ENCODE assay signal across 17 cellular contexts in the genomic region with DNA sequence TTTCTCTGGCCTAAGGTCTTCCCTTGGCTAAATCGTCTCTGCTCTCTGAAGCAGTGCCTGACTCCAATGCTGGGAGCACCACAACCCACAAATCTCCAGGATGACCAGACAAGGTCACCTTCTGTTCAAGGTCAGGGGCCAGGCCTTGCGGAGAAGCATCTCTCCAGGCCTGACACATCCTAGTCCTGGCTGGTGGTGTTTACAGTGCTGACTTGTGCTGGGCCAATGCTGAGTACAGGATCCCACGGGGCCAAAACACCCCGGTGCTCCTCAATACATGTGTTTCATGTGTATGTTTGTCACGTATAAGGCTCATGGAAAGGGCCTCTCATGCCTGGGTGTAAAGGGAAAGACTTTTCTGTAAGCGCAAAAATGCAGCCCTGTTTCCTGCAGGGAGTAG.
"Had no signal": no experiment of that assay in that cellular context is flagged by ENCODE, and none has a peak within 500 bp of the region (broad histone marks: within the 10 kb centered on the region; RNA-seq: fewer than 3 reads in every experiment).

No MANE protein-coding gene starts in this region.

- H3K4me1 Mint-ChIP-seq: central memory CD8-positive, alpha-beta T cell; immature natural killer cell; mesothelial cell of epicardium; natural killer cell; stimulated activated memory B cell treated with anti-CD40 and anti-IgM and Interleukin-4, amounts not matched to agents 10 μg/mL and 1 μg/mL and 100 μg/mL, for 72 hours had no signal

- H3K36me3 Mint-ChIP-seq: immature natural killer cell; mesothelial cell of epicardium; natural killer cell; neural progenitor cell; stimulated activated memory B cell treated with anti-CD40 and anti-IgM and Interleukin-4, amounts not matched to agents 10 μg/mL and 1 μg/mL and 100 μg/mL, for 72 hours had no signal

- DNase-seq: effector memory CD4-positive, alpha-beta T cell; gastrocnemius medialis; heart right ventricle; immature natural killer cell; kidney; left colon; natural killer cell; psoas muscle; retina; stimulated activated CD4-positive, alpha-beta T cell treated with anti-CD3 and anti-CD28 coated beads, Interleukin-4, amount 100 ng/mL, for 1 hour; testis had no signal

- H3K4me3 Mint-ChIP-seq: central memory CD8-positive, alpha-beta T cell; immature natural killer cell; mesothelial cell of epicardium; natural killer cell; neural progenitor cell; stimulated activated memory B cell treated with anti-CD40 and anti-IgM and Interleukin-4, amounts not matched to agents 10 μg/mL and 1 μg/mL and 100 μg/mL, for 72 hours; stimulated activated naive CD8-positive, alpha-beta T cell treated with anti-CD3 and anti-CD28 coated beads, Interleukin-15, Interleukin-2, amounts not matched to agents 100 ng/mL and 50 ng/mL, for 24 hours had no signal

- H3K27me3 Mint-ChIP-seq: stimulated activated memory B cell treated with anti-CD40 and anti-IgM and Interleukin-4, amounts not matched to agents 10 μg/mL and 1 μg/mL and 100 μg/mL, for 72 hours; stimulated activated naive CD8-positive, alpha-beta T cell treated with anti-CD3 and anti-CD28 coated beads, Interleukin-15, Interleukin-2, amounts not matched to agents 100 ng/mL and 50 ng/mL, for 24 hours had no signal

- H3K27ac Mint-ChIP-seq: immature natural killer cell; mesothelial cell of epicardium; natural killer cell; neural progenitor cell; stimulated activated memory B cell treated with anti-CD40 and anti-IgM and Interleukin-4, amounts not matched to agents 10 μg/mL and 1 μg/mL and 100 μg/mL, for 72 hours; stimulated activated naive CD8-positive, alpha-beta T cell treated with anti-CD3 and anti-CD28 coated beads, Interleukin-15, Interleukin-2, amounts not matched to agents 100 ng/mL and 50 ng/mL, for 24 hours had no signal

- ATAC-seq: gastrocnemius medialis; heart right ventricle; left colon; natural killer cell; psoas muscle; right lobe of liver; stimulated activated memory B cell treated with anti-CD40 and anti-IgM and Interleukin-4, amounts not matched to agents 10 μg/mL and 1 μg/mL and 100 μg/mL, for 72 hours had no signal

- H3K9me3 Mint-ChIP-seq: central memory CD8-positive, alpha-beta T cell; immature natural killer cell; mesothelial cell of epicardium; natural killer cell; neural progenitor cell; stimulated activated memory B cell treated with anti-CD40 and anti-IgM and Interleukin-4, amounts not matched to agents 10 μg/mL and 1 μg/mL and 100 μg/mL, for 72 hours; stimulated activated naive CD8-positive, alpha-beta T cell treated with anti-CD3 and anti-CD28 coated beads, Interleukin-15, Interleukin-2, amounts not matched to agents 100 ng/mL and 50 ng/mL, for 24 hours had no signal
